In the genomic region with DNA sequence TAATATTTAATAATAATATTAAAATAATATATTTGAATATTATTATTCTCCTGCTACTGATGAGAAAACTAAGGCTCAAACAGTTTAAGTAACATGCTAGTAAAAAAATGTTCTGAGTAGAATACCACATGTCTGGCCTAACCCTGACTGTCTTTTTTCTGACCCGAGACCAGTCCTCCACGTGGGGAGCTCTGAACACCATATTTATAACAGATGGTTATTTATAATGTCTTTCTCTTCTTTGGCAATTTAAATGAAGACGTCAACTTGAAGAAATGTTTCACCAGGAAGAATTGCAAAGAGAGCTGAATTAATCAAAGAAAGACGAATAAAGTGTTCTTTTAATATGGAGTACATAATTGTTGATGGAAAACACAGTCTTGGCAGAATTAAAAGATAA, we compare ENCODE assay signal across 20 cellular contexts.
DNase-seq lines count a peak whose midpoint lies in the region; ATAC-seq and TF ChIP-seq lines count a peak whose summit lies in the region.
"Had no signal": no experiment of that assay in that cellular context is flagged by ENCODE, and none has a peak within 500 bp of the region (broad histone marks: within the 10 kb centered on the region; RNA-seq: fewer than 3 reads in every experiment).

No MANE protein-coding gene starts in this region.

- H3K27me3 ChIP-seq in gastroesophageal sphincter (no peaks in the 10 kb centered on the region), prostate gland (replicated peaks; ENCODE audit: insufficient read depth) (no peaks in the 10 kb centered on the region), transverse colon (no peaks in the 10 kb centered on the region)
- H3K27me3 ChIP-seq: MG63, SJSA1 had no signal

- H3K4me3 ChIP-seq in cardiac fibroblast (replicated peaks in 1 of 2; ENCODE audit: low read depth in 2 of 2, low read length in 2 of 2) (no peak overlapping the region), gastroesophageal sphincter (no peak overlapping the region), prostate gland (no peak overlapping the region), transverse colon (no peak overlapping the region)
- H3K4me3 ChIP-seq: lower lobe of right lung, MG63, SJSA1 had no signal

- intact Hi-C loops in prostate gland (cut with DNase I): loop anchor here (2.0 to 10.0 kb wide), 3 partner anchors 78 to 705 kb away; a partner anchor contains a TSS
- intact Hi-C loops in transverse colon (cut with DNase I; ENCODE audit: low total_unique reads): loop anchor here (5.0 kb wide), 2 partner anchors 38 to 83 kb away; a partner anchor contains a TSS

- H3K4me1 ChIP-seq in gastroesophageal sphincter: peaks cover 8 to 56% (median 12%) of the 10 kb centered on the region in 3 donors
- H3K4me1 ChIP-seq in prostate gland (replicated peaks): peaks cover 7% of the 10 kb centered on the region
- peaks cover 0 to 17% (median 5%) of the 10 kb centered on the region in 4 donors for H3K4me1 ChIP-seq in transverse colon
- H3K4me1 ChIP-seq: SJSA1 had no signal

- H3K27ac ChIP-seq in gastroesophageal sphincter (peak overlapping the region; percentile 77 to 84 (median 82)), prostate gland (peak overlapping the region; percentile 49), transverse colon (peak overlapping the region; percentile 64 to 80 (median 72))
- H3K27ac ChIP-seq: lower lobe of right lung, SJSA1 had no signal

- peaks cover 7% of the 10 kb centered on the region for H3K4me1 Mint-ChIP-seq in activated naive CD8-positive, alpha-beta T cell treated with anti-CD3 and anti-CD28 coated beads, Interleukin-2, amount 50 U/mL, for 24 hours

- H3K9me3 ChIP-seq in gastroesophageal sphincter: no peaks in the 10 kb centered on the region
- no peaks in the 10 kb centered on the region for H3K9me3 ChIP-seq in prostate gland
- H3K9me3 ChIP-seq in transverse colon: no peaks in the 10 kb centered on the region
- H3K9me3 ChIP-seq: lower lobe of right lung, MG63 had no signal

- no peaks in the 10 kb centered on the region for H3K9me3 Mint-ChIP-seq in activated naive CD8-positive, alpha-beta T cell treated with anti-CD3 and anti-CD28 coated beads, Interleukin-2, amount 50 U/mL, for 24 hours
- H3K9me3 Mint-ChIP-seq: activated CD4-positive, alpha-beta memory T cell treated with anti-CD3 and anti-CD28 coated beads, Interleukin-2, amount 10 ng/mL, durations not matched to agents 7 days and 5 days; IgD-negative memory B cell; T-helper 2 cell treated with Interferon-gamma antibody and Interleukin-4, amounts not matched to agents 5 μg/mL and 100 μg/mL, for 36 hours had no signal

- TF ChIP-seq POLR2A in gastroesophageal sphincter (IDR thresholded peaks at IDR 0.05) (no peak), prostate gland (IDR thresholded peaks at IDR 0.05) (no peak), transverse colon (IDR thresholded peaks at IDR 0.05) (no peak)

- H3K36me3 ChIP-seq in gastroesophageal sphincter (no peaks in the 10 kb centered on the region), prostate gland (no peaks in the 10 kb centered on the region), transverse colon (no peaks in the 10 kb centered on the region)
- H3K36me3 ChIP-seq: lower lobe of right lung, MG63, SJSA1 had no signal

- DNase-seq in cardiac fibroblast (ENCODE audit: low read depth in 2 of 2) (peak; percentile 8 to 32), prostate gland (ENCODE audit: low spot score) (no peak), transverse colon (no peak), GM20000 (ENCODE audit: low spot score) (no peak)
- DNase-seq in activated naive CD8-positive, alpha-beta T cell treated with anti-CD3 and anti-CD28 coated beads, Interleukin-2, amount 50 U/mL, for 24 hours: no peak
- DNase-seq: activated CD4-positive, alpha-beta memory T cell treated with anti-CD3 and anti-CD28 coated beads, Interleukin-2, amount 10 ng/mL, durations not matched to agents 7 days and 5 days; activated CD4-positive, CD25-positive, alpha-beta regulatory T cell; aorta; DMS79; lower lobe of right lung; MG63; naive B cell; NCI-H748 treated with DMSO at 0.1 percent for 48 hours; OCI-M1; substantia nigra had no signal

- TF ChIP-seq EP300 in gastroesophageal sphincter (IDR thresholded peaks at IDR 0.05): no peak
- no peak for TF ChIP-seq EP300 in transverse colon (IDR thresholded peaks at IDR 0.05; ENCODE audit: low read depth)

- H3K27me3 Mint-ChIP-seq in activated naive CD8-positive, alpha-beta T cell treated with anti-CD3 and anti-CD28 coated beads, Interleukin-2, amount 50 U/mL, for 24 hours: peaks cover 52% of the 10 kb centered on the region

- WGBS in gastroesophageal sphincter (ENCODE audit: low coverage in 1 of 2), 2 donors: 25 to 28% methylated on average over 4 of the region's 4 CpGs
- WGBS in prostate gland: 42% methylated on average over 4 of the region's 4 CpGs
- 49 to 59% methylated on average over 4 of the region's 4 CpGs for WGBS in transverse colon (ENCODE audit: low coverage in 1 of 2), 2 donors

- TF ChIP-seq CTCF in cardiac fibroblast (IDR thresholded peaks at IDR 0.05; ENCODE audit: low read depth, low read length) (no peak), gastroesophageal sphincter (IDR thresholded peaks at IDR 0.05) (no peak), prostate gland (IDR thresholded peaks at IDR 0.05) (no peak), transverse colon (IDR thresholded peaks at IDR 0.05) (no peak), GM20000 (IDR thresholded peaks at IDR 0.05; ENCODE audit: extremely low read depth, missing control alignments) (no peak)

- no peak overlapping the region for H3K4me3 Mint-ChIP-seq in activated naive CD8-positive, alpha-beta T cell treated with anti-CD3 and anti-CD28 coated beads, Interleukin-2, amount 50 U/mL, for 24 hours
- H3K4me3 Mint-ChIP-seq: activated CD4-positive, alpha-beta memory T cell treated with anti-CD3 and anti-CD28 coated beads, Interleukin-2, amount 10 ng/mL, durations not matched to agents 7 days and 5 days; IgD-negative memory B cell; naive B cell; T-helper 2 cell treated with Interferon-gamma antibody and Interleukin-4, amounts not matched to agents 5 μg/mL and 100 μg/mL, for 36 hours had no signal

- in situ Hi-C loops in transverse colon (cut with MboI; ENCODE audit: low pct_ligation_motif_present in 1 of 4, low pct_unique_long_range_greater_than_20kb in 1 of 4, low sequenced_read_pairs in 3 of 4): no loop called here

- ATAC-seq in gastroesophageal sphincter (no peak), HG02852 (IDR thresholded peaks at IDR 0.05; ENCODE audit: unreplicated experiment) (no peak)
- no peak for ATAC-seq in activated naive CD8-positive, alpha-beta T cell treated with anti-CD3 and anti-CD28 coated beads, Interleukin-2, amount 50 U/mL, for 24 hours
- ATAC-seq: lower lobe of right lung had no signal

- H3K27ac Mint-ChIP-seq in activated naive CD8-positive, alpha-beta T cell treated with anti-CD3 and anti-CD28 coated beads, Interleukin-2, amount 50 U/mL, for 24 hours: no peak overlapping the region
- H3K27ac Mint-ChIP-seq: activated CD4-positive, alpha-beta memory T cell treated with anti-CD3 and anti-CD28 coated beads, Interleukin-2, amount 10 ng/mL, durations not matched to agents 7 days and 5 days; IgD-negative memory B cell; naive B cell; T-helper 2 cell treated with Interferon-gamma antibody and Interleukin-4, amounts not matched to agents 5 μg/mL and 100 μg/mL, for 36 hours had no signal

- H3K36me3 Mint-ChIP-seq in activated naive CD8-positive, alpha-beta T cell treated with anti-CD3 and anti-CD28 coated beads, Interleukin-2, amount 50 U/mL, for 24 hours (ENCODE audit: low read depth): no peaks in the 10 kb centered on the region
- H3K36me3 Mint-ChIP-seq: IgD-negative memory B cell, naive B cell had no signal

Comparison
In these comparisons a context has a peak if more than half of its experiments do, and no peak if none do; other contexts are left out.
1. DNase-seq: peak in cardiac fibroblast (2 of 2); none in prostate gland (single experiment), transverse colon (single experiment), activated naive CD8-positive, alpha-beta T cell treated with anti-CD3 and anti-CD28 coated beads, Interleukin-2, amount 50 U/mL, for 24 hours (single experiment) and GM20000 (single experiment).
2. Peak in every context shown above with its lines, with median percentiles within 50 percentile points of each other: H3K27ac ChIP-seq.